ENCODE assay signal across 21 cellular contexts in genomic region chr1:24878775-24879742, GRCh38. TPM values are rescaled to one million over a fixed set of nuclear protein-coding genes. Genes with fewer than 3 reads are reported as not detected.
DNase-seq lines count a peak whose midpoint lies in the region; ATAC-seq and TF ChIP-seq lines count a peak whose summit lies in the region.
"Had no signal": no experiment of that assay in that cellular context is flagged by ENCODE, and none has a peak within 500 bp of the region (broad histone marks: within the 10 kb centered on the region; RNA-seq: fewer than 3 reads in every experiment).

No MANE protein-coding gene starts in this region.

- no peaks in the 10 kb centered on the region for H3K4me1 Mint-ChIP-seq in T-helper 17 cell
- H3K4me1 Mint-ChIP-seq: activated CD4-positive, alpha-beta T cell treated with anti-CD3 and anti-CD28 coated beads, Interleukin-2, amount 10 ng/mL, durations not matched to agents 7 days and 5 days; naive B cell had no signal

- no peak overlapping the region for H3K27ac Mint-ChIP-seq in T-helper 17 cell
- H3K27ac Mint-ChIP-seq: activated CD4-positive, alpha-beta T cell treated with anti-CD3 and anti-CD28 coated beads, Interleukin-2, amount 10 ng/mL, durations not matched to agents 7 days and 5 days; CD4-positive, alpha-beta T cell; naive B cell had no signal

- no peak overlapping the region for H3K4me3 Mint-ChIP-seq in T-helper 17 cell
- H3K4me3 Mint-ChIP-seq: activated CD4-positive, alpha-beta T cell treated with anti-CD3 and anti-CD28 coated beads, Interleukin-2, amount 10 ng/mL, durations not matched to agents 7 days and 5 days; CD4-positive, alpha-beta T cell; naive B cell had no signal

- no peaks in the 10 kb centered on the region for H3K27me3 Mint-ChIP-seq in T-helper 17 cell
- H3K27me3 Mint-ChIP-seq: CD4-positive, alpha-beta T cell had no signal

- DNase-seq in BJ (ENCODE audit: low read depth) (peak; percentile 15), LHCN-M2 (ENCODE audit: low read depth) (peak; percentile 17), choroid plexus epithelial cell (ENCODE audit: low read depth) (peak; percentile 48), non-pigmented ciliary epithelial cell (ENCODE audit: low read depth) (peak; percentile 19), NCI-H526 (lab: John Stamatoyannopoulos, UW) (no peak), T-helper 17 cell (no peak), MG63 (no peak), DMS153 treated with DMSO at 0.1 percent for 48 hours (lab: John Stamatoyannopoulos, UW; ENCODE audit: unreplicated experiment) (no peak)
- DNase-seq: activated CD4-positive, alpha-beta T cell treated with anti-CD3 and anti-CD28 coated beads, Interleukin-2, amount 10 ng/mL, durations not matched to agents 7 days and 5 days; activated gamma-delta T cell; hypothalamus; Kasumi-1; left lung; naive B cell; NCI-H2029; NCI-H69; retina; stimulated activated CD4-positive, alpha-beta T cell treated with anti-CD3 and anti-CD28 coated beads, Interleukin-2, amount 100 ng/mL, for 48 hours had no signal

- H3K9me3 ChIP-seq in T-helper 17 cell (ENCODE audit: control insufficient read depth, low read length, poor library complexity, severe bottlenecking), result peaks cover 4% of the 10 kb centered on the region
- peaks cover 4% of the 10 kb centered on the region for H3K9me3 ChIP-seq in MG63
- H3K9me3 ChIP-seq: left lung had no signal

- ATAC-seq in T-helper 17 cell, result no peak
- ATAC-seq: left lung had no signal

- CTCF ChIA-PET in BJ (lab: Yijun Ruan, JAX), result no interaction called here

- POLR2A ChIA-PET in BJ (lab: Charles Lee), result no interaction called here

- H3K4me3 ChIP-seq in BJ (ENCODE audit: low read depth, low read length), result no peak overlapping the region
- H3K4me3 ChIP-seq in choroid plexus epithelial cell (ENCODE audit: low read depth, low read length), result no peak overlapping the region
- no peak overlapping the region for H3K4me3 ChIP-seq in MG63
- H3K4me3 ChIP-seq: cardiac muscle cell, left lung had no signal

- no peaks in the 10 kb centered on the region for H3K36me3 Mint-ChIP-seq in T-helper 17 cell (ENCODE audit: low read depth)

- no peak for TF ChIP-seq CTCF in BJ (IDR thresholded peaks at IDR 0.05; ENCODE audit: insufficient read depth, low read depth, low read length)
- no peak for TF ChIP-seq CTCF in choroid plexus epithelial cell (conservative IDR thresholded peaks at IDR 0.05; ENCODE audit: low read depth, low read length)

- H3K36me3 ChIP-seq in BJ (ENCODE audit: control insufficient read depth, insufficient read depth, low read length) (no peaks in the 10 kb centered on the region), MG63 (no peaks in the 10 kb centered on the region)
- H3K36me3 ChIP-seq: cardiac muscle cell, left lung had no signal

- peaks cover 10% of the 10 kb centered on the region for H3K27me3 ChIP-seq in BJ (ENCODE audit: control insufficient read depth, insufficient read depth, low read length)
- no peaks in the 10 kb centered on the region for H3K27me3 ChIP-seq in MG63
- H3K27me3 ChIP-seq: cardiac muscle cell had no signal

RNA-seq across cellular contexts. Expression of gene RUNX3, which starts 51.0 kb away (rescaled TPM):
- 0.23 and 0.54 TPM in 2 replicates for polyA plus RNA-seq in BJ (2011; rRNA removed)
- 0.41 and 0.57 TPM in 2 replicates for polyA minus RNA-seq in BJ (2011; rRNA and poly(A)+ RNA removed)
- not detected in 2 replicates for total RNA-seq in LHCN-M2 (2014; rRNA removed)
- polyA plus RNA-seq in LHCN-M2 (2012), result not detected
- total RNA-seq in T-helper 17 cell, result 100 to 1,000 TPM; 186 to 243 TPM
- total RNA-seq in MG63 (2014; rRNA removed; shearing (Covaris generic); ENCODE audit: low replicate concordance), result 4.6 and 5.8 TPM in 2 replicates
- total RNA-seq: cardiac muscle cell, endothelial cell of umbilical vein had no signal
- polyA plus RNA-seq: cardiac muscle cell, endothelial cell of umbilical vein had no signal

Comparison
In these comparisons a context has a peak if more than half of its experiments do, and no peak if none do; other contexts are left out.
1. DNase-seq: peak in BJ (single experiment), LHCN-M2 (single experiment), choroid plexus epithelial cell (single experiment) and non-pigmented ciliary epithelial cell (single experiment); none in NCI-H526 (0 of 2), T-helper 17 cell (0 of 3), MG63 (single experiment) and DMS153 treated with DMSO at 0.1 percent for 48 hours (single experiment).
2. RNA of gene RUNX3, which starts 51.0 kb away (total RNA-seq): 186 to 243 TPM in T-helper 17 cell; 4.6 to 5.8 TPM in MG63 and not detected in LHCN-M2; every median in the first group is over 10 times any median in the second.